ENCODE assay signal across 1 cellular context in genomic region chr10:2933041-2933440, GRCh38.
TF ChIP-seq lines count a peak whose summit lies in the region.

No MANE protein-coding gene starts in this region.

TF ChIP-seq in endothelial cell of umbilical vein, 7 proteins besides CTCF, POLR2A, EP300 and RAD21:
- no peak for TF ChIP-seq GATA2 (IDR thresholded peaks at IDR 0.05; ENCODE audit: insufficient read depth, insufficient read length, low read depth, low read length)
- no peak for TF ChIP-seq MYC (IDR thresholded peaks at IDR 0.05; ENCODE audit: low read depth, low read length)
- TF ChIP-seq MAX (IDR thresholded peaks at IDR 0.05; ENCODE audit: insufficient read depth, insufficient read length) = no peak
- TF ChIP-seq FOS (IDR thresholded peaks at IDR 0.05; ENCODE audit: borderline replicate concordance, insufficient read depth, low read length) = no peak
